Comparison of ENCODE assay signal across 6 cellular contexts in the genomic region with DNA sequence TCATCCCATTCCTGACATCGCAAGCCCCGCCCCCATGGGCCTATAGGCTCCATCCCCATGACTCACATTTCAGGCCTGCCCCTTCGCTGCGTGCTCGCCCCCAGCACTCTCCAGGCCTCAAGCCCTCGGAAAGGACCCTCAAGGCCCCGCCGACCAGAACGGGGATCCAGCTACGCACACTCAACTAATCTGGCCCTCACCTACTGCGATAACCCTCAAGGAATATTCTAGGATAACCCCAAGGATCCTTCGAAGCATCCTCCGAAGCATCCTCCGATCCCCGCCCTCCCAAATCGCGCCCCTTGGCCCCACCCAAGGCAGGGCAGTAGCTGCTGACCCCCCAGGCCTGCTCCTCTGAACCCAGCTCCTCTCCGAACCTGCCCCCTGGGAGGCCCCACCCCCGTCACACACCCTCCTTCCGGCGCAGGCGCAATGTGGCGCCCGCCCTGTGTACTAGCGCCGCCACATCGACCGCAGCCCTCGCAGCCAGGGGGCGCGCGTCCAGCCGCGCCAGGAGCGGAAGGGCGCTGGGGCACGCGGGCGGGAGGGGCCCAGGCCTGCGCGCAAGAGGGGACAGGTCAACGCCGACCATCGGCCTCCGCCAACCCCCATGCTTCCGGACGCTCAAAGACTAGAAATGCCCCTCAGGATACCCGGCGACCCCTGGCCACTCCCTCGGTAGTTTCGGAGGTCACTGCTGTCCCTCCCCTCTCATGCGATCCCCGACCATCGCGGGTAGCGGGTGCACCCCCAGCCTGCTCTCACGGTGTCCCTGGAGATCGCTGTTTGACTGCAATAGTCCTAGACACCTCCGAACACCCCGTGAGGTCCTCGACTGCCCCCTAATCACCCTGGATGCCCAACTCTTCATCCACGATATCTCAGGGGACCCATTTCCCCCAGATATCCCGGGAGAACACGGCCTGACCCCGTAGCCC.
A peak's percentile ranks its signal among the peaks of the same experiment; 100 is the strongest.
DNase-seq lines count a peak whose midpoint lies in the region; ATAC-seq lines count a peak whose summit lies in the region.

No MANE protein-coding gene starts in this region.

- DNase-seq in EH (ENCODE audit: low read depth) (peak; percentile 92), NCI-H526 treated with DMSO at 0.1 percent for 48 hours (lab: John Stamatoyannopoulos, UW) (peak; percentile 27), hippocampal formation (lab: John Stamatoyannopoulos, UW) (peak; percentile 64 to 76)
- peak; percentile 75 for DNase-seq in activated T-helper 9 cell treated with anti-CD3 and anti-CD28 coated beads, Interleukin-2, amount 50 U/mL, for 16 hours (ENCODE audit: low read depth)
- peak; percentile 64 to 75 (median 66) for DNase-seq in stimulated activated CD4-positive, alpha-beta T cell treated with anti-CD3 and anti-CD28 coated beads, TNF-alpha, amount 100 ng/mL, for 1 hour (ENCODE audit: low read depth in 3 of 3, low spot score in 1 of 3)

- ATAC-seq in HG02943 (IDR thresholded peaks at IDR 0.05; ENCODE audit: low read depth, unreplicated experiment) = peak; percentile 84

Comparison
In these comparisons a context has a peak if more than half of its experiments do, and no peak if none do; other contexts are left out.
1. Peak in every context shown above with its lines: DNase-seq and ATAC-seq.
2. DNase-seq: peak in every context shown above with its lines; median percentile 92 in EH; 75 in activated T-helper 9 cell treated with anti-CD3 and anti-CD28 coated beads, Interleukin-2, amount 50 U/mL, for 16 hours; 70 in hippocampal formation; 66 in stimulated activated CD4-positive, alpha-beta T cell treated with anti-CD3 and anti-CD28 coated beads, TNF-alpha, amount 100 ng/mL, for 1 hour; 27 in NCI-H526 treated with DMSO at 0.1 percent for 48 hours.